16 cellular contexts compared by ENCODE assay signal in the genomic region with DNA sequence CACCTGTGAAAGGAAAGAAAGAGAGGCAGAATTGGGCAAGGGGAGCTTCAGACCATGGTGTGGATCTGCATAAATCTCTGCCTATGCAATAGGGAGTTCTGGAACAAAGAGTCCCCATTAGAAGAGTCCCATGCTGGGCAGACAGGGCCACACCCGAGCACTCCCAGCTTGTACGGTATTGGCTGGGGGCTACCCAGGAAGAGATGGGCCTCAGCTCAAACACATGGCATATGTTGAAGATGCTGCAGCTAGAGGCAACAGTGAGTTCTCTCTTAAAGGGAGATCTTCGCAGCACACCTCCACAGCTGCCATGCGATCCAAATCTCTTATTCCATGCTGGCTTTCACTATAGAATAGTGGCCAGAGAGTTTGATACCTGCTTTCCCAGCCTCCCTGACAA. TPM values are rescaled to one million over a fixed set of nuclear protein-coding genes. Genes with fewer than 3 reads are reported as not detected.
DNase-seq lines count a peak whose midpoint lies in the region; ATAC-seq and TF ChIP-seq lines count a peak whose summit lies in the region.
"Had no signal": no experiment of that assay in that cellular context is flagged by ENCODE, and none has a peak within 500 bp of the region (broad histone marks: within the 10 kb centered on the region; RNA-seq: fewer than 3 reads in every experiment).

No MANE protein-coding gene starts in this region.

- H3K9me2 ChIP-seq in GM23338 (ENCODE audit: insufficient read depth): no peaks in the 10 kb centered on the region

- intact Hi-C loops in A673 (cut with micrococcal nuclease; ENCODE audit: unreplicated experiment): no loop called here

- H3K27ac ChIP-seq in GM23338 (ENCODE audit: low read depth) (no peak overlapping the region), endodermal cell (ENCODE audit: low read depth, low read length) (no peak overlapping the region), A673 (ENCODE audit: low read depth, low read length, poor library complexity, severe bottlenecking) (no peak overlapping the region)
- H3K27ac ChIP-seq: A549, GM23248 had no signal

- no TSS peak for BruUV-seq in A673 (replicated peaks; lab: Mats Ljungman, UMichigan)

- peak overlapping the region; percentile 63; the same call in 1 of the 2 replicates for H2AFZ ChIP-seq in GM23338
- H2AFZ ChIP-seq: GM23248 had no signal

- CTCF ChIA-PET in A673 (lab: Charles Lee): no interaction called here

- TF ChIP-seq CTCF in GM23338 (conservative IDR thresholded peaks at IDR 0.05; ENCODE audit: low read depth in 2 of 2) (0 out of 4 replicates have a peak, but pooled peaks of 1 of the 2 experiments have one; percentile 18), endodermal cell (conservative IDR thresholded peaks at IDR 0.05) (peak; percentile 29), nephron progenitor cell (IDR thresholded peaks at IDR 0.05) (no peak), A673 (conservative IDR thresholded peaks at IDR 0.05; ENCODE audit: low read depth, low read length) (no peak)

- H3K9me3 ChIP-seq in endodermal cell (ENCODE audit: control insufficient read depth, low read length) (no peaks in the 10 kb centered on the region), A673 (ENCODE audit: low read depth, low read length, poor library complexity, severe bottlenecking) (no peaks in the 10 kb centered on the region)
- H3K9me3 ChIP-seq: A549, Caco-2 had no signal

- H3K9me3 Mint-ChIP-seq in GM23338 (no peaks in the 10 kb centered on the region), endodermal cell (no peaks in the 10 kb centered on the region), nephron progenitor cell (no peaks in the 10 kb centered on the region)
- H3K9me3 Mint-ChIP-seq: CD4-positive, alpha-beta memory T cell had no signal

- no peak overlapping the region for H3K4me2 ChIP-seq in GM23338
- H3K4me2 ChIP-seq: A549 had no signal

- no peaks in the 10 kb centered on the region for H4K20me1 ChIP-seq in GM23338 (replicated peaks; ENCODE audit: insufficient read depth)

- H3K27me3 ChIP-seq in GM23338 (ENCODE audit: insufficient read depth) (peaks cover 16% of the 10 kb centered on the region), endodermal cell (ENCODE audit: control insufficient read depth, insufficient read depth, low read length, poor library complexity, severe bottlenecking) (peaks cover 24% of the 10 kb centered on the region), A673 (replicated peaks; ENCODE audit: insufficient read depth, low read depth, low read length, poor library complexity) (no peaks in the 10 kb centered on the region)

- H3K9ac ChIP-seq in endodermal cell (ENCODE audit: extremely low read depth, low read length, poor library complexity, severe bottlenecking): no peak overlapping the region
- H3K9ac ChIP-seq: GM23248 had no signal

- peaks cover 18% of the 10 kb centered on the region for H3K27me3 Mint-ChIP-seq in GM23338 (ENCODE audit: insufficient read depth, low read depth, poor library complexity)
- H3K27me3 Mint-ChIP-seq in endodermal cell (ENCODE audit: insufficient read depth): peaks cover 58% of the 10 kb centered on the region
- peaks cover 13% of the 10 kb centered on the region for H3K27me3 Mint-ChIP-seq in nephron progenitor cell (ENCODE audit: low read depth, poor library complexity)

- H3K79me2 ChIP-seq in GM23338 (replicated peaks; ENCODE audit: insufficient read depth): no peaks in the 10 kb centered on the region

- no peaks in the 10 kb centered on the region for H3K36me3 ChIP-seq in GM23338 (ENCODE audit: insufficient read depth)
- H3K36me3 ChIP-seq in endodermal cell (ENCODE audit: control insufficient read depth, insufficient read depth, low read length): no peaks in the 10 kb centered on the region
- no peaks in the 10 kb centered on the region for H3K36me3 ChIP-seq in A673 (ENCODE audit: insufficient read depth, low read length, poor library complexity, severe bottlenecking)

- WGBS in endodermal cell (ENCODE audit: insufficient coverage in 1 of 2, insufficient read length in 1 of 2), 2 experiments: 73 to 83% methylated on average over 2 to 4 of the region's 4 CpGs

- no peaks in the 10 kb centered on the region for H3F3A ChIP-seq in GM23338 (replicated peaks; ENCODE audit: low read depth)

- peaks cover 17% of the 10 kb centered on the region for H3K4me1 Mint-ChIP-seq in GM23338
- peaks cover 19% of the 10 kb centered on the region for H3K4me1 Mint-ChIP-seq in endodermal cell
- H3K4me1 Mint-ChIP-seq in nephron progenitor cell: peaks cover 11% of the 10 kb centered on the region
- H3K4me1 Mint-ChIP-seq: CD4-positive, alpha-beta memory T cell had no signal

- H3K4me3 ChIP-seq in GM23338 (no peak overlapping the region), endodermal cell (ENCODE audit: low read length) (no peak overlapping the region), A673 (ENCODE audit: low read depth, low read length, poor library complexity, severe bottlenecking) (no peak overlapping the region)
- H3K4me3 ChIP-seq: A549, GM23248 had no signal

- H3K36me3 Mint-ChIP-seq in GM23338 (ENCODE audit: low read depth) (no peaks in the 10 kb centered on the region), endodermal cell (ENCODE audit: low read depth) (no peaks in the 10 kb centered on the region), nephron progenitor cell (ENCODE audit: low read depth) (no peaks in the 10 kb centered on the region)
- H3K36me3 Mint-ChIP-seq: CD4-positive, alpha-beta memory T cell had no signal

- DNase-seq in GM23338 (ENCODE audit: low spot score) (peak; percentile 43), NCI-H69 (lab: John Stamatoyannopoulos, UW) (peak; percentile 49), endodermal cell (no peak), nephron progenitor cell (no peak), cortex of kidney (lab: John Stamatoyannopoulos, UW) (no peak), A673 (ENCODE audit: low spot score) (no peak), OCI-M2 (lab: John Stamatoyannopoulos, UW; ENCODE audit: unreplicated experiment) (no peak)
- DNase-seq: 8988T; C1 segment of cervical spinal cord; Caco-2; CD4-positive, alpha-beta memory T cell; DMS153; DND-41; GM23248; HCEC 1CT had no signal

- H3K4me1 ChIP-seq in GM23338 (ENCODE audit: insufficient read depth) (peaks cover 4% of the 10 kb centered on the region; the same call in 1 of the 2 replicates), endodermal cell (ENCODE audit: control insufficient read depth, insufficient read depth, low read length) (peaks cover 15% of the 10 kb centered on the region), A673 (ENCODE audit: insufficient read depth, low read length, poor library complexity, severe bottlenecking) (no peaks in the 10 kb centered on the region)
- H3K4me1 ChIP-seq: A549, Caco-2 had no signal

- no peak overlapping the region for H3K4me3 Mint-ChIP-seq in GM23338
- H3K4me3 Mint-ChIP-seq in endodermal cell: no peak overlapping the region
- no peak overlapping the region for H3K4me3 Mint-ChIP-seq in nephron progenitor cell
- H3K4me3 Mint-ChIP-seq: CD4-positive, alpha-beta memory T cell had no signal

- peak; percentile 62 for ATAC-seq in GM23338
- ATAC-seq: A549 had no signal

- no peak overlapping the region for H3K27ac Mint-ChIP-seq in GM23338
- no peak overlapping the region for H3K27ac Mint-ChIP-seq in endodermal cell
- peak overlapping the region; percentile 16 for H3K27ac Mint-ChIP-seq in nephron progenitor cell
- H3K27ac Mint-ChIP-seq: CD4-positive, alpha-beta memory T cell had no signal

- POLR2A ChIA-PET in A673 (lab: Charles Lee; ENCODE audit: low non-redundant PET): no interaction called here

RNA-seq across cellular contexts. Expression of a gene that starts 24.7 kb away (rescaled TPM):
- total RNA-seq in GM23338 (2014; rRNA removed; shearing (Covaris generic)): 14.2 and 16.5 TPM in 2 replicates
- 5.4 and 7.1 TPM in 2 replicates for polyA plus RNA-seq in GM23338 (2016; fragmentation: Nextera tagmentation; extraction: Ambion mirVana)
- total RNA-seq in endodermal cell (10 to 100 TPM; 39.7 to 41.5 TPM), A673 (2021) (9.2 and 12.9 TPM in 2 replicates)
- 86.4 TPM for polyA plus RNA-seq in endodermal cell (2013, experiment 1 of 2)
- 80.4 TPM for polyA plus RNA-seq in endodermal cell (2013, experiment 2 of 2)

Comparison
In these comparisons a context has a peak if more than half of its experiments do, and no peak if none do; other contexts are left out.
1. DNase-seq: peak in GM23338 (single experiment) and NCI-H69 (single experiment); none in endodermal cell (single experiment), nephron progenitor cell (single experiment), cortex of kidney (single experiment), A673 (single experiment) and OCI-M2 (single experiment).